11 cellular contexts compared by ENCODE assay signal in genomic region chr18:48009116-48009825, GRCh38.
DNase-seq lines count a peak whose midpoint lies in the region; ATAC-seq and TF ChIP-seq lines count a peak whose summit lies in the region.
"Had no signal": no experiment of that assay in that cellular context is flagged by ENCODE, and none has a peak within 500 bp of the region (broad histone marks: within the 10 kb centered on the region; RNA-seq: fewer than 3 reads in every experiment).

No MANE protein-coding gene starts in this region.

- CTCF ChIA-PET in MCF 10A (lab: Yijun Ruan, JAX): interaction anchor here (0.7 to 3.8 kb wide), 4 partner anchors 9 to 137 kb away, joined by 3 to 37 read pairs (median 3); no protein-coding TSS in a partner anchor
- CTCF ChIA-PET in activated CD8-positive, alpha-beta T cell treated with anti-CD3 and anti-CD28 coated beads, Interleukin-2, amount 10 ng/mL, durations not matched to agents 7 days and 5 days (lab: Charles Lee): interaction anchor here (1.1 kb wide), 1 partner anchor 157 kb away, joined by 3 read pairs; no protein-coding TSS in a partner anchor

- H2AK5ac ChIP-seq in mesenchymal stem cell (ENCODE audit: low read length, severe bottlenecking): peak overlapping the region; percentile 67

- H3K4me1 Mint-ChIP-seq in MCF 10A (ENCODE audit: insufficient read depth, unreplicated experiment) (peaks cover 8% of the 10 kb centered on the region), type B pancreatic cell (ENCODE audit: unreplicated experiment) (peaks cover 18% of the 10 kb centered on the region)
- peaks cover 9% of the 10 kb centered on the region for H3K4me1 Mint-ChIP-seq in activated CD8-positive, alpha-beta T cell treated with anti-CD3 and anti-CD28 coated beads, Interleukin-2, amount 10 ng/mL, durations not matched to agents 7 days and 5 days (ENCODE audit: low read depth)

- WGBS in mesenchymal stem cell: 92% methylated on average over 12 of the region's 12 CpGs

- H3K4me3 ChIP-seq in breast epithelium (no peak overlapping the region), mesenchymal stem cell (ENCODE audit: insufficient read depth in 1 of 2, low read depth in 1 of 2, low read length in 2 of 2) (no peak overlapping the region)

- H3K27ac ChIP-seq in breast epithelium (no peak overlapping the region), mesenchymal stem cell (ENCODE audit: low read length, poor library complexity, severe bottlenecking) (no peak overlapping the region)
- H3K27ac ChIP-seq: KMS-11, psoas muscle had no signal

- no peak overlapping the region for H3K4me2 ChIP-seq in mesenchymal stem cell (ENCODE audit: low read length, poor library complexity, severe bottlenecking)

- TF ChIP-seq CTCF in MCF 10A (IDR thresholded peaks at IDR 0.05; ENCODE audit: unreplicated experiment) (no peak), breast epithelium (IDR thresholded peaks at IDR 0.05) (no peak), type B pancreatic cell (conservative IDR thresholded peaks at IDR 0.05) (no peak)

- H4K91ac ChIP-seq in mesenchymal stem cell (ENCODE audit: low read length): no peak overlapping the region

- no peak overlapping the region for H3K23ac ChIP-seq in mesenchymal stem cell (ENCODE audit: low read length in 2 of 2)

- H2AFZ ChIP-seq in mesenchymal stem cell (ENCODE audit: low read depth, low read length): no peak overlapping the region

- no peak overlapping the region for H2BK12ac ChIP-seq in mesenchymal stem cell (ENCODE audit: low read length in 2 of 2)

- TF ChIP-seq POLR2A in breast epithelium (IDR thresholded peaks at IDR 0.05): no peak

- no peaks in the 10 kb centered on the region for H3K79me1 ChIP-seq in mesenchymal stem cell (replicated peaks; ENCODE audit: low read length, poor library complexity, severe bottlenecking)

- no peak overlapping the region for H2BK5ac ChIP-seq in mesenchymal stem cell (ENCODE audit: low read depth, low read length, poor library complexity, severe bottlenecking)

- no peak overlapping the region for H3K18ac ChIP-seq in mesenchymal stem cell (ENCODE audit: low read depth in 1 of 2, low read length in 2 of 2)

- H3K4me3 Mint-ChIP-seq in MCF 10A (ENCODE audit: unreplicated experiment) (peak overlapping the region; percentile 71), type B pancreatic cell (peak overlapping the region; percentile 87)
- H3K4me3 Mint-ChIP-seq in activated CD8-positive, alpha-beta T cell treated with anti-CD3 and anti-CD28 coated beads, Interleukin-2, amount 10 ng/mL, durations not matched to agents 7 days and 5 days: peak overlapping the region; percentile 58

- POLR2A ChIA-PET in MCF 10A (lab: Yijun Ruan, JAX): no interaction called here
- POLR2A ChIA-PET in activated CD8-positive, alpha-beta T cell treated with anti-CD3 and anti-CD28 coated beads, Interleukin-2, amount 10 ng/mL, durations not matched to agents 7 days and 5 days (lab: Charles Lee): no interaction called here

- no peak overlapping the region for H3K9ac ChIP-seq in mesenchymal stem cell (ENCODE audit: low read length)
- H3K9ac ChIP-seq: KMS-11 had no signal

- no peaks in the 10 kb centered on the region for H3K27me3 ChIP-seq in breast epithelium
- peaks cover 15 to 31% of the 10 kb centered on the region in 2 experiments for H3K27me3 ChIP-seq in mesenchymal stem cell (ENCODE audit: control insufficient read depth in 1 of 2, insufficient read depth in 1 of 2, low read length in 2 of 2)

- no peak overlapping the region for H3K14ac ChIP-seq in mesenchymal stem cell (ENCODE audit: low read length in 2 of 2)

- no peak overlapping the region for H3K4ac ChIP-seq in mesenchymal stem cell (ENCODE audit: low read depth in 1 of 2, low read length in 2 of 2)

- H3K4me1 ChIP-seq in breast epithelium (peaks cover 0 to 2% of the 10 kb centered on the region in 2 donors), mesenchymal stem cell (ENCODE audit: control insufficient read depth, insufficient read depth, low read depth, low read length) (peaks cover 16% of the 10 kb centered on the region)

- DNase-seq in MCF 10A (ENCODE audit: unreplicated experiment): no peak
- no peak for DNase-seq in breast epithelium (ENCODE audit: low spot score in 2 of 2)
- no peak for DNase-seq in activated CD8-positive, alpha-beta T cell treated with anti-CD3 and anti-CD28 coated beads, Interleukin-2, amount 10 ng/mL, durations not matched to agents 7 days and 5 days
- no peak for DNase-seq in mesenchymal stem cell
- DNase-seq in type B pancreatic cell (ENCODE audit: extremely low spot score, unreplicated experiment): no peak
- no peak for DNase-seq in stimulated activated CD4-positive, alpha-beta T cell treated with anti-CD3 and anti-CD28 coated beads, Interleukin-1b, Interleukin-23, amount 100 ng/mL, for 48 hours
- no peak for DNase-seq in activated effector memory CD4-positive, alpha-beta T cell treated with anti-CD3 and anti-CD28 coated beads, Interleukin-2, amount 50 U/mL, for 16 hours
- DNase-seq in SKM-1 treated with dmso at 0.1 percent for 144 hours (lab: John Stamatoyannopoulos, UW; ENCODE audit: unreplicated experiment): no peak
- DNase-seq: psoas muscle; stimulated activated CD4-positive, alpha-beta T cell treated with anti-CD3 and anti-CD28 coated beads, Interleukin-2, amount 100 ng/mL, for 24 hours had no signal

- H2BK120ac ChIP-seq in mesenchymal stem cell (ENCODE audit: low read depth, low read length): no peak overlapping the region

- H3K9me3 ChIP-seq in breast epithelium: no peaks in the 10 kb centered on the region
- H3K9me3 ChIP-seq in mesenchymal stem cell (ENCODE audit: control insufficient read depth, low read length): no peaks in the 10 kb centered on the region
- H3K9me3 ChIP-seq: psoas muscle had no signal

- H2BK15ac ChIP-seq in mesenchymal stem cell (ENCODE audit: low read depth, poor library complexity, severe bottlenecking): no peak overlapping the region

- ATAC-seq in activated CD8-positive, alpha-beta T cell treated with anti-CD3 and anti-CD28 coated beads, Interleukin-2, amount 10 ng/mL, durations not matched to agents 7 days and 5 days: no peak

- no peak overlapping the region for H4K8ac ChIP-seq in mesenchymal stem cell (ENCODE audit: low read length)

- intact Hi-C loops in MCF 10A (cut with micrococcal nuclease): no loop called here
- intact Hi-C loops in breast epithelium (cut with DNase I; ENCODE audit: low total_unique reads): no loop called here

- BruUV-seq in MCF 10A (replicated peaks; lab: Mats Ljungman, UMichigan): no TSS peak

- no peaks in the 10 kb centered on the region for H3K36me3 Mint-ChIP-seq in MCF 10A (ENCODE audit: insufficient read depth, unreplicated experiment)
- no peaks in the 10 kb centered on the region for H3K36me3 Mint-ChIP-seq in activated CD8-positive, alpha-beta T cell treated with anti-CD3 and anti-CD28 coated beads, Interleukin-2, amount 10 ng/mL, durations not matched to agents 7 days and 5 days (ENCODE audit: low read depth)
- no peaks in the 10 kb centered on the region for H3K36me3 Mint-ChIP-seq in type B pancreatic cell

- no peak overlapping the region for H3K27ac Mint-ChIP-seq in MCF 10A (ENCODE audit: low read depth, unreplicated experiment)
- H3K27ac Mint-ChIP-seq in activated CD8-positive, alpha-beta T cell treated with anti-CD3 and anti-CD28 coated beads, Interleukin-2, amount 10 ng/mL, durations not matched to agents 7 days and 5 days: no peak overlapping the region
- H3K27ac Mint-ChIP-seq in type B pancreatic cell: peak overlapping the region; percentile 76

- H3K36me3 ChIP-seq in breast epithelium: no peaks in the 10 kb centered on the region
- no peaks in the 10 kb centered on the region for H3K36me3 ChIP-seq in mesenchymal stem cell (ENCODE audit: control insufficient read depth in 1 of 2, insufficient read depth in 2 of 2, low read depth in 1 of 2, low read length in 2 of 2)

- peaks cover 20% of the 10 kb centered on the region for H3K27me3 Mint-ChIP-seq in MCF 10A (ENCODE audit: insufficient read depth, unreplicated experiment)
- peaks cover 46% of the 10 kb centered on the region for H3K27me3 Mint-ChIP-seq in activated CD8-positive, alpha-beta T cell treated with anti-CD3 and anti-CD28 coated beads, Interleukin-2, amount 10 ng/mL, durations not matched to agents 7 days and 5 days (ENCODE audit: low read depth)
- peaks cover 13% of the 10 kb centered on the region for H3K27me3 Mint-ChIP-seq in type B pancreatic cell

- H3K9me3 Mint-ChIP-seq in MCF 10A (ENCODE audit: unreplicated experiment) (no peaks in the 10 kb centered on the region), type B pancreatic cell (peaks cover under 1% of the 10 kb centered on the region)
- no peaks in the 10 kb centered on the region for H3K9me3 Mint-ChIP-seq in activated CD8-positive, alpha-beta T cell treated with anti-CD3 and anti-CD28 coated beads, Interleukin-2, amount 10 ng/mL, durations not matched to agents 7 days and 5 days (ENCODE audit: insufficient read depth)
